8 cellular contexts compared by ENCODE assay signal in the genomic region with DNA sequence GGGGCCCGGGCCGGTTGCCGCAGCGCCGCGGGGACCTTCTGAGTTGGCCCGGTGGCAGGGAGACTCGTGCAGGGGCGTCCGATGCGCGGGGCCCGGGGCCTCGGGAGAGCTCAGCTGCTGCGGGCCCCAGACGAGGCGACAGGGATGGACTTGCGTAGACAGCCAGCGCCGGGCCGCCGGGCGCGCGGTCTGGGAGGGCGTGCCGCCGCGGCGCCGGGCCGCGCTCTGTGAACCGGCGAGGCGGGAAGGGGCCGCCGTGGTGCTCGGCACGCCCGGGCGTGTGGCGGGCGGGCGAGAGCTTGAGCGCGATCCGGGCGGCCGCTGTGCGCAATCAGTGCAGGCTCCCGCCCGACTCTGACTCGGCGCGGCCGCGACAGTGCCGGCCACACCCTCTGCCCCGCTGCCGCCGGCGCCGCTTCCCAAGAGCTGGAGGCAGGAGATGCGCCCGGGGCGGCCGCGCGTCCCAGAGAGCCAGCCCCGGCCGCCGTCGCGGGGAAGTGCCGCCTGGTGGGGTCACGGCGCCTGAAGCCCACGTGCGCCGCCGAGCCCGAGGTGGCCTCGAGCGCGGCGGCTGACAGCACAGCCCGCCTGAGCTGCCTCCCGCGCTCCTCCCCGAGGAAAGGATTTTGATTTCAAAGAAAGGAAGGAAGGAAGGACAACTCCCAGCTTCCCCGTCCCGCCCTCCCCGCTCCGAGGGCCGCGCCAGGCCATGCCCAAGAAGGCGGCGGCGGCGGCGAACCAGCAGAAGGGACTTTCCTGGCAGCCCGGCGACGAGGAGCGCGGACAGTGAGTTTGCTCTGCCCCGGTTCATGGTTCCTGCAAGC. TPM values are rescaled to one million over a fixed set of nuclear protein-coding genes. Genes with fewer than 3 reads are reported as not detected.
DNase-seq lines count a peak whose midpoint lies in the region; ATAC-seq and TF ChIP-seq lines count a peak whose summit lies in the region.

No MANE protein-coding gene starts in this region.

- peak overlapping the region; percentile 97 for H3K9ac ChIP-seq in BLaER1

- H3K36me3 Mint-ChIP-seq in activated naive CD8-positive, alpha-beta T cell treated with anti-CD3 and anti-CD28 coated beads, Interleukin-2, amount 50 U/mL, for 24 hours (ENCODE audit: low read depth), result peaks cover 22% of the 10 kb centered on the region
- H3K36me3 Mint-ChIP-seq in progenitor cell of endocrine pancreas (ENCODE audit: insufficient read depth), result peaks cover 8% of the 10 kb centered on the region

- peak overlapping the region; percentile 85 for H3K4me2 ChIP-seq in BLaER1

- H3K27ac ChIP-seq in BLaER1, result peak overlapping the region; percentile 98
- peak overlapping the region; percentile 94 for H3K27ac ChIP-seq in SJSA1

- H3K4me3 Mint-ChIP-seq in activated naive CD8-positive, alpha-beta T cell treated with anti-CD3 and anti-CD28 coated beads, Interleukin-2, amount 50 U/mL, for 24 hours, result peak overlapping the region; percentile 97
- peak overlapping the region; percentile 93 for H3K4me3 Mint-ChIP-seq in progenitor cell of endocrine pancreas (ENCODE audit: low read depth)

- H3K9me3 ChIP-seq in BLaER1, result 0 out of 2 replicates have a peak, but pooled peaks cover 4% of the 10 kb centered on the region
- no peaks in the 10 kb centered on the region; the same call in 1 of the 2 replicates for H3K9me3 ChIP-seq in SJSA1 (replicated peaks)

- no peak for TF ChIP-seq CTCF in progenitor cell of endocrine pancreas (IDR thresholded peaks at IDR 0.05; ENCODE audit: unreplicated experiment)

- no peaks in the 10 kb centered on the region for H3K9me3 Mint-ChIP-seq in activated naive CD8-positive, alpha-beta T cell treated with anti-CD3 and anti-CD28 coated beads, Interleukin-2, amount 50 U/mL, for 24 hours
- H3K9me3 Mint-ChIP-seq in progenitor cell of endocrine pancreas (ENCODE audit: low read depth), result no peaks in the 10 kb centered on the region

- H4K20me1 ChIP-seq in BLaER1, result peaks cover 47% of the 10 kb centered on the region

- peak overlapping the region; percentile 54 for H3K27ac Mint-ChIP-seq in activated naive CD8-positive, alpha-beta T cell treated with anti-CD3 and anti-CD28 coated beads, Interleukin-2, amount 50 U/mL, for 24 hours
- no peak overlapping the region for H3K27ac Mint-ChIP-seq in progenitor cell of endocrine pancreas

- H3K36me3 ChIP-seq in BLaER1 (peaks cover 21% of the 10 kb centered on the region), SJSA1 (peaks cover 59% of the 10 kb centered on the region)

- H3K27me3 Mint-ChIP-seq in activated naive CD8-positive, alpha-beta T cell treated with anti-CD3 and anti-CD28 coated beads, Interleukin-2, amount 50 U/mL, for 24 hours, result no peaks in the 10 kb centered on the region
- no peaks in the 10 kb centered on the region for H3K27me3 Mint-ChIP-seq in progenitor cell of endocrine pancreas

- H3K4me1 Mint-ChIP-seq in activated naive CD8-positive, alpha-beta T cell treated with anti-CD3 and anti-CD28 coated beads, Interleukin-2, amount 50 U/mL, for 24 hours, result peaks cover 53% of the 10 kb centered on the region
- H3K4me1 Mint-ChIP-seq in progenitor cell of endocrine pancreas (ENCODE audit: low read depth), result peaks cover 8% of the 10 kb centered on the region

- DNase-seq in SJSA1 (ENCODE audit: low read depth in 1 of 2, low spot score in 2 of 2) (peak; percentile 63 to 64), left cardiac atrium (peak; percentile 77), progenitor cell of endocrine pancreas (ENCODE audit: low spot score, unreplicated experiment) (peak; percentile 42), foreskin melanocyte (no peak)
- peak; percentile 49 for DNase-seq in activated naive CD8-positive, alpha-beta T cell treated with anti-CD3 and anti-CD28 coated beads, Interleukin-2, amount 50 U/mL, for 24 hours

- ATAC-seq in GM19023 (IDR thresholded peaks at IDR 0.05; ENCODE audit: unreplicated experiment), result peak; percentile 41
- peak; percentile 32 for ATAC-seq in HG03135 (IDR thresholded peaks at IDR 0.05; ENCODE audit: unreplicated experiment)
- peak; percentile 48 for ATAC-seq in activated naive CD8-positive, alpha-beta T cell treated with anti-CD3 and anti-CD28 coated beads, Interleukin-2, amount 50 U/mL, for 24 hours
- ATAC-seq in left cardiac atrium, result peak; percentile 59 to 60

- intact Hi-C loops in left cardiac atrium (cut with DNase I), result no loop called here

- H3K4me1 ChIP-seq in BLaER1 (peaks cover 52% of the 10 kb centered on the region), SJSA1 (replicated peaks) (peaks cover 16% of the 10 kb centered on the region)

- no peaks in the 10 kb centered on the region for H3K27me3 ChIP-seq in BLaER1
- no peaks in the 10 kb centered on the region for H3K27me3 ChIP-seq in SJSA1 (replicated peaks)

- H3K4me3 ChIP-seq in BLaER1 (peak overlapping the region; percentile 98), SJSA1 (peak overlapping the region; percentile 95)

RNA-seq across cellular contexts. Expression of a gene that starts 0.7 kb away (rescaled TPM):
- total RNA-seq in SJSA1 (2014; rRNA removed; shearing (Covaris generic)), result 40.3 and 42.3 TPM in 2 replicates
- total RNA-seq in left cardiac atrium, result 10 to 100 TPM in 1 of 2 donors, 1 to 10 TPM in 1; 9.2 to 19.5 TPM
- 14.9 and 15.7 TPM in 2 replicates for total RNA-seq in progenitor cell of endocrine pancreas

RNA-seq across cellular contexts. Expression of a gene that starts 11.8 kb away (rescaled TPM):
- total RNA-seq in SJSA1 (2014; rRNA removed; shearing (Covaris generic)), result 23.1 and 26.3 TPM in 2 replicates
- total RNA-seq in left cardiac atrium (10 to 100 TPM; 17.3 to 19.4 TPM), progenitor cell of endocrine pancreas (39.2 and 42.6 TPM in 2 replicates)
